Comparison of ENCODE assay signal across 8 cellular contexts in the genomic region with DNA sequence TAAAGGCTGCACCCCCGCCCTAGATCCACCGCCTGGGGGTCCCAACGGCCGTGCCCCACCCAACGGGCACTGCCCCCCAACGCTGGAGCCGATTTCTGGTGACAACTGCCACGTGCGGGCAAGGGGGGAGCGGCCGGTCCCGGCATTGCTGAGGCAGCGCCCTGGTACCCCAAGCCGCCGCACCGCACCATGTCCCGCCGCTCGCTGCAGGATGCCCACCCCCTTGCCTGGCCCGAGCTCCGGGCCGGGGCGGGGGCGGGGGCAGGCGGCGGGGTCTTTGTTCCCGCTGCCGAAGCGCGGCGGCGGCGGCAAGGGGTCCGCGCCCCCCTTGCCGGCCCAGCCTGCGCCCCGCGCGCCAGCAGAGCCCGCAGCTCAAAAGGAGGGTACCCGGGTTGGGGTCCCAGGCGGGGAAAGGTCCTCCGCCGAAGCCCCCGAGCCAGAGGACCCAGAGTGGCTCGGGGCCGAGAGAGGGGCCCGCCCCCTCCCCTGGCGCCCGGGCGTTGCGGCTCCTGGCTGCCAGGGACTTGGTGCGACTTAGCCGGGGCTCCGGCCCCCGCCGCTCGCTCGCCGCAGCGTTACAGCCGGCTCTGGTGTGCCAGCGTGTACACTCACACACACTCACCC.
DNase-seq lines count a peak whose midpoint lies in the region; ATAC-seq and TF ChIP-seq lines count a peak whose summit lies in the region.

No MANE protein-coding gene starts in this region.

- no peak for TF ChIP-seq POLR2A in erythroblast (IDR thresholded peaks at IDR 0.05; ENCODE audit: low read length)

- no peaks in the 10 kb centered on the region for H3K27me3 ChIP-seq in RWPE2 (ENCODE audit: insufficient read depth, poor library complexity, severe bottlenecking)
- H3K27me3 ChIP-seq in parathyroid adenoma (ENCODE audit: control insufficient read depth, insufficient read depth, low read length): no peaks in the 10 kb centered on the region

- H3K36me3 Mint-ChIP-seq in activated T-cell treated with anti-CD3 and anti-CD28 coated beads, Interleukin-2, amount 50 U/mL, for 24 hours (ENCODE audit: low read depth): peaks cover 48% of the 10 kb centered on the region

- DNase-seq in activated T-cell treated with anti-CD3 and anti-CD28 coated beads, Interleukin-2, amount 50 U/mL, for 24 hours: peak; percentile 46
- DNase-seq in activated T-cell treated with anti-CD3 and anti-CD28 coated beads, Interleukin-2, amount 50 U/mL, for 48 hours: no peak
- no peak for DNase-seq in RWPE2 (ENCODE audit: low spot score)
- DNase-seq in erythroblast (lab: John Stamatoyannopoulos, UW): peak; percentile 31 to 51
- DNase-seq in DMS79 treated with DMSO at 0.1 percent for 48 hours (lab: John Stamatoyannopoulos, UW): no peak
- no peak for DNase-seq in HK-2 (ENCODE audit: unreplicated experiment)
- DNase-seq in Kasumi-1 (lab: John Stamatoyannopoulos, UW): no peak

- H3K79me2 ChIP-seq in parathyroid adenoma: peaks cover 3% of the 10 kb centered on the region

- no peaks in the 10 kb centered on the region for H3K9me3 ChIP-seq in RWPE2 (ENCODE audit: severe bottlenecking)
- H3K9me3 ChIP-seq in parathyroid adenoma (ENCODE audit: control insufficient read depth, low read length): no peaks in the 10 kb centered on the region

- ATAC-seq in RWPE2 (ENCODE audit: low read depth): no peak; the same call in 1 of the 3 replicates

- H3K4me3 Mint-ChIP-seq in activated T-cell treated with anti-CD3 and anti-CD28 coated beads, Interleukin-2, amount 50 U/mL, for 24 hours: peak overlapping the region; percentile 95

- H3K27ac Mint-ChIP-seq in activated T-cell treated with anti-CD3 and anti-CD28 coated beads, Interleukin-2, amount 50 U/mL, for 24 hours: peak overlapping the region; percentile 90

- peaks cover 72% of the 10 kb centered on the region for H3K4me1 Mint-ChIP-seq in activated T-cell treated with anti-CD3 and anti-CD28 coated beads, Interleukin-2, amount 50 U/mL, for 24 hours (ENCODE audit: low read depth)

- TF ChIP-seq CTCF in RWPE2 (IDR thresholded peaks at IDR 0.05; ENCODE audit: poor library complexity, severe bottlenecking) (no peak), parathyroid adenoma (IDR thresholded peaks at IDR 0.05) (no peak)

- H3K36me3 ChIP-seq in RWPE2 (ENCODE audit: low read depth) (peaks cover under 1% of the 10 kb centered on the region; the same call in 1 of the 2 replicates), parathyroid adenoma (ENCODE audit: control insufficient read depth, insufficient read depth, low read length) (no peaks in the 10 kb centered on the region)

- H3K9ac ChIP-seq in parathyroid adenoma: peak overlapping the region; percentile 46

- no peaks in the 10 kb centered on the region for H3K9me3 Mint-ChIP-seq in activated T-cell treated with anti-CD3 and anti-CD28 coated beads, Interleukin-2, amount 50 U/mL, for 24 hours

- H3K4me1 ChIP-seq in RWPE2 (ENCODE audit: insufficient read depth, poor library complexity, severe bottlenecking): peaks cover 25% of the 10 kb centered on the region
- H3K4me1 ChIP-seq in parathyroid adenoma: peaks cover 26% of the 10 kb centered on the region

- peak overlapping the region; percentile 95 for H3K27ac ChIP-seq in RWPE2 (ENCODE audit: poor library complexity, severe bottlenecking)
- H3K27ac ChIP-seq in parathyroid adenoma: peak overlapping the region; percentile 84

- H3K27me3 Mint-ChIP-seq in activated T-cell treated with anti-CD3 and anti-CD28 coated beads, Interleukin-2, amount 50 U/mL, for 24 hours: no peaks in the 10 kb centered on the region

- peak overlapping the region; percentile 72 for H3K4me3 ChIP-seq in RWPE2 (ENCODE audit: severe bottlenecking)
- H3K4me3 ChIP-seq in parathyroid adenoma (ENCODE audit: low read depth, low read length): peak overlapping the region; percentile 49

- peak overlapping the region; percentile 68 for H2AFZ ChIP-seq in parathyroid adenoma

- peak overlapping the region; percentile 87 for H3K4me2 ChIP-seq in parathyroid adenoma (ENCODE audit: low read length)

Comparison
In these comparisons a context has a peak if more than half of its experiments do, and no peak if none do; other contexts are left out.
1. DNase-seq: peak in activated T-cell treated with anti-CD3 and anti-CD28 coated beads, Interleukin-2, amount 50 U/mL, for 24 hours (single experiment) and erythroblast (2 of 2); none in activated T-cell treated with anti-CD3 and anti-CD28 coated beads, Interleukin-2, amount 50 U/mL, for 48 hours (0 of 2), RWPE2 (single experiment), DMS79 treated with DMSO at 0.1 percent for 48 hours (single experiment), HK-2 (single experiment) and Kasumi-1 (0 of 2).